8 cellular contexts compared by ENCODE assay signal in genomic region chr1:220733090-220733569, GRCh38. TPM values are rescaled to one million over a fixed set of nuclear protein-coding genes. Genes with fewer than 3 reads are reported as not detected.
A peak's percentile ranks its signal among the peaks of the same experiment; 100 is the strongest.
DNase-seq lines count a peak whose midpoint lies in the region; ATAC-seq, FAIRE-seq and TF ChIP-seq lines count a peak whose summit lies in the region.

No MANE protein-coding gene starts in this region.

- no peak for TF ChIP-seq POLR2A in tibial nerve (IDR thresholded peaks at IDR 0.05)

- H3K4me1 ChIP-seq in Loucy (ENCODE audit: insufficient read depth, low read length, poor library complexity, severe bottlenecking) (no peaks in the 10 kb centered on the region), SJSA1 (replicated peaks) (peaks cover 30% of the 10 kb centered on the region), pancreas (peaks cover 0 to 10% (median 0%) of the 10 kb centered on the region in 3 donors), tibial nerve (peaks cover 0 to 19% (median 2%) of the 10 kb centered on the region in 4 donors)

- H3K4me3 ChIP-seq in H7 (ENCODE audit: insufficient read depth, low read depth, low read length) (no peak overlapping the region), Loucy (ENCODE audit: low read length, poor library complexity, severe bottlenecking) (peak overlapping the region; percentile 48), SJSA1 (no peak overlapping the region), pancreas (peak overlapping the region in 1 of 4 donors; percentile 32), tibial nerve (peak overlapping the region in 3 of 4 donors; percentile 7 to 38 (median 19))

- FAIRE-seq in pancreas (lab: Jason Lieb, UNC), result peak; percentile 13

- H3K9ac ChIP-seq in Loucy (ENCODE audit: low read depth, low read length, poor library complexity, severe bottlenecking), result no peak overlapping the region

- H3K27me3 ChIP-seq in H7 (ENCODE audit: control insufficient read depth, insufficient read depth, low read length) (no peaks in the 10 kb centered on the region), Loucy (ENCODE audit: insufficient read depth, low read length, poor library complexity, severe bottlenecking) (peaks cover 27% of the 10 kb centered on the region), SJSA1 (replicated peaks) (no peaks in the 10 kb centered on the region), pancreas (no peaks in the 10 kb centered on the region), tibial nerve (no peaks in the 10 kb centered on the region)

- 2 to 3% methylated on average over 15 of the region's 15 CpGs for WGBS in pancreas, 2 donors
- WGBS in tibial nerve, 2 donors, result 1% methylated on average over 15 of the region's 15 CpGs

- H3K9me3 ChIP-seq in Loucy (ENCODE audit: insufficient read depth, low read depth, low read length) (no peaks in the 10 kb centered on the region), SJSA1 (replicated peaks) (no peaks in the 10 kb centered on the region), pancreas (no peaks in the 10 kb centered on the region), tibial nerve (no peaks in the 10 kb centered on the region)

- no peaks in the 10 kb centered on the region for H3F3A ChIP-seq in Loucy (ENCODE audit: low read depth)

- no peaks in the 10 kb centered on the region for H4K20me1 ChIP-seq in Loucy (ENCODE audit: insufficient read depth, low read length, poor library complexity, severe bottlenecking)

- H3K36me3 ChIP-seq in H7 (replicated peaks; ENCODE audit: control insufficient read depth, insufficient read depth, low read length) (no peaks in the 10 kb centered on the region), Loucy (ENCODE audit: insufficient read depth, low read length) (no peaks in the 10 kb centered on the region), SJSA1 (no peaks in the 10 kb centered on the region), pancreas (no peaks in the 10 kb centered on the region), tibial nerve (no peaks in the 10 kb centered on the region)

- H3K79me2 ChIP-seq in Loucy (ENCODE audit: insufficient read depth, low read length), result no peaks in the 10 kb centered on the region

- intact Hi-C loops in pancreas (cut with DNase I), result loop anchor here in 1 of 3 donors (5.0 kb wide), 1 partner anchor 46 kb away; no protein-coding TSS in a partner anchor

- peak overlapping the region; percentile 91 for H3K27ac ChIP-seq in SJSA1
- H3K27ac ChIP-seq in pancreas, result peak overlapping the region in 2 of 4 donors; percentile 10 to 51
- peak overlapping the region in 3 of 4 donors; percentile 24 to 81 (median 72) for H3K27ac ChIP-seq in tibial nerve

- DNase-seq in ELR (ENCODE audit: low read depth), result peak; percentile 91
- peak; percentile 87 for DNase-seq in H7
- peak; percentile 87 to 88 for DNase-seq in SJSA1 (ENCODE audit: low read depth in 1 of 2, low spot score in 2 of 2)
- DNase-seq in activated naive CD4-positive, alpha-beta T cell (lab: John Stamatoyannopoulos, UW), result peak; percentile 49 to 57 (median 54)
- peak; percentile 84 for DNase-seq in glomerular visceral epithelial cell (ENCODE audit: extremely low spot score)
- DNase-seq in pancreas, result peak in 5 of 6 donors; percentile 68 to 84 (median 79)
- DNase-seq in tibial nerve (ENCODE audit: low spot score in 2 of 2), result peak; percentile 19 to 79

- H3K9me2 ChIP-seq in Loucy (replicated peaks; ENCODE audit: low read depth, low read length), result no peaks in the 10 kb centered on the region

- H2AFZ ChIP-seq in Loucy (ENCODE audit: low read length), result peak overlapping the region; percentile 67

- TF ChIP-seq CTCF in Loucy (conservative IDR thresholded peaks at IDR 0.05; ENCODE audit: low read length) (peak; percentile 93), pancreas (IDR thresholded peaks at IDR 0.05) (peak; percentile 51 to 85 (median 72)), tibial nerve (IDR thresholded peaks at IDR 0.05) (peak; percentile 81 to 89 (median 88))

- peak; percentile 87 to 97 (median 94) for ATAC-seq in pancreas

- TF ChIP-seq EP300 in tibial nerve (IDR thresholded peaks at IDR 0.05), result peak in 1 of 2 donors; percentile 64

- H3K4me2 ChIP-seq in Loucy (ENCODE audit: low read depth, low read length, poor library complexity, severe bottlenecking), result peak overlapping the region; percentile 47

RNA-seq across cellular contexts. Expression of gene MTARC2, which starts 15.0 kb away (rescaled TPM):
- 12.2 and 13.0 TPM in 2 replicates for total RNA-seq in H7 (2014; rRNA removed; shearing (Covaris generic))
- total RNA-seq in SJSA1 (2014; rRNA removed; shearing (Covaris generic)), result 9.5 and 10.1 TPM in 2 replicates
- 10 to 100 TPM; 14.8 to 27.0 (median 16.8) TPM for total RNA-seq in pancreas
- polyA plus RNA-seq in pancreas, result 10 to 100 TPM; 12.2 to 15.9 TPM
- 10 to 100 TPM; 24.3 to 40.5 (median 31.9) TPM for total RNA-seq in tibial nerve

RNA-seq across cellular contexts. Expression of gene C1orf115, which starts 43.0 kb away (rescaled TPM):
- 4.2 and 5.8 TPM in 2 replicates for total RNA-seq in H7 (2014; rRNA removed; shearing (Covaris generic))
- total RNA-seq in SJSA1 (2014; rRNA removed; shearing (Covaris generic)), result 2.5 and 3.6 TPM in 2 replicates
- 10 to 100 TPM in 2 of 6 donors, 1 to 10 TPM in 4; 5.0 to 17.0 (median 8.8) TPM for total RNA-seq in pancreas
- polyA plus RNA-seq in pancreas, result 1 to 10 TPM; 5.4 to 6.9 TPM
- 10 to 100 TPM; 21.2 to 34.3 (median 28.8) TPM for total RNA-seq in tibial nerve

RNA-seq across cellular contexts. Expression of gene MTARC1, which starts 53.6 kb away (rescaled TPM):
- total RNA-seq in H7 (2014; rRNA removed; shearing (Covaris generic)), result 28.6 and 31.2 TPM in 2 replicates
- total RNA-seq in SJSA1 (2014; rRNA removed; shearing (Covaris generic)), result not detected in 2 replicates
- total RNA-seq in pancreas, result 10 to 100 TPM in 1 of 6 donors, 1 to 10 TPM in 5; 2.5 to 10.8 (median 7.4) TPM
- 1 to 10 TPM; 6.0 to 7.1 TPM for polyA plus RNA-seq in pancreas
- total RNA-seq in tibial nerve, result 10 to 100 TPM; 32.2 to 81.8 (median 36.5) TPM

Comparison
In these comparisons a context has a peak if more than half of its experiments do, and no peak if none do; other contexts are left out.
1. H3K4me3 ChIP-seq: peak in Loucy (single experiment) and tibial nerve (3 of 4); none in H7 (single experiment) and SJSA1 (single experiment).
2. Peak in every context shown above with its lines, with median percentiles within 50 percentile points of each other: DNase-seq and CTCF ChIP-seq.